17 cellular contexts compared by ENCODE assay signal in the genomic region with DNA sequence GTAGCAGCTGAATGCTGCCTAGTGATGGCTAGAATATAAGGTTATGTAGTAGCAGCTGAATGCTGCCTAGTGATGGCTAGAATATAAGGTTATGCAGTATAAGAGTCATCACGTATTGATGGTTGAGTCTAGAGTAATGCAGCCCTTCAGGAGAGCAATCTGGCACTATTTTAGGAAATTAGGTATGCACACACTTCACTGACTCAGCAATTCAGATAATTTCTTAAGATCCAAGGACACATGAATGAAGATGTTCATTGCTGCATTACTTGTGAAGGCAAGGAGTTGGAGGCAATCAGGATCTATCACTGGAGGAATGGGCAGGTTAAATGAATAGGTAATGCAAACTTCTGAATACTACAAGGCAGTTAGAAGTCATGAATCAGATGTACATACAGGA. TPM values are rescaled to one million over a fixed set of nuclear protein-coding genes. Genes with fewer than 3 reads are reported as not detected.
DNase-seq lines count a peak whose midpoint lies in the region; ATAC-seq, FAIRE-seq and TF ChIP-seq lines count a peak whose summit lies in the region.
"Had no signal": no experiment of that assay in that cellular context is flagged by ENCODE, and none has a peak within 500 bp of the region (broad histone marks: within the 10 kb centered on the region; RNA-seq: fewer than 3 reads in every experiment).

No MANE protein-coding gene starts in this region.

- WGBS in A549 (ENCODE audit: missing lambda C conversion rate) = 80% methylated on average over 1 of the region's 1 CpG
- WGBS in K562 (ENCODE audit: insufficient coverage, low coverage, missing lambda C conversion rate) = 100% methylated on average over 1 of the region's 1 CpG

- H3K36me3 ChIP-seq in K562 (ENCODE audit: control insufficient read depth, insufficient read depth, low read length) = peaks cover 87% of the 10 kb centered on the region

- TF ChIP-seq RAD21 in A549 (conservative IDR thresholded peaks at IDR 0.05 in 1 of 2, IDR thresholded peaks at IDR 0.05 in 1 of 2) (no peak), K562 (CRISPR knock-in tag; conservative IDR thresholded peaks at IDR 0.05 in 1 of 2, IDR thresholded peaks at IDR 0.05 in 1 of 2) (no peak)

- no peak for FAIRE-seq in A549 (lab: Jason Lieb, UNC)
- FAIRE-seq in H54 (lab: Jason Lieb, UNC) = peak; percentile 38
- FAIRE-seq in K562 (lab: Jason Lieb, UNC) = no peak
- FAIRE-seq: GM12892, GM18507 had no signal

- no TSS peak for BruUV-seq in K562 (replicated peaks; lab: Mats Ljungman, UMichigan)

- TF ChIP-seq EP300 in A549 (IDR thresholded peaks at IDR 0.05) = no peak
- TF ChIP-seq EP300 in K562 (IDR thresholded peaks at IDR 0.05; ENCODE audit: low read length) = no peak

- H3K27ac ChIP-seq in A549 = no peak overlapping the region
- no peak overlapping the region for H3K27ac ChIP-seq in K562 (ENCODE audit: extremely low read depth, low read depth, low read length)
- H3K27ac ChIP-seq: BLaER1 treated with 17β-estradiol and CSF1 and Interleukin-3, amounts not matched to agents 10 nM and 100 nM had no signal

- H3K4me1 ChIP-seq in A549 (no peaks in the 10 kb centered on the region), K562 (replicated peaks in 1 of 2; ENCODE audit: control insufficient read depth in 2 of 2, insufficient read depth in 2 of 2, low read length in 2 of 2) (no peaks in the 10 kb centered on the region)
- H3K4me1 ChIP-seq: BLaER1 treated with 17β-estradiol and CSF1 and Interleukin-3, amounts not matched to agents 10 nM and 100 nM had no signal

- H3K4me2 ChIP-seq in A549 = no peak overlapping the region
- H3K4me2 ChIP-seq in K562 (ENCODE audit: insufficient read depth, low read length) = no peak overlapping the region
- H3K4me2 ChIP-seq: BLaER1 treated with 17β-estradiol and CSF1 and Interleukin-3, amounts not matched to agents 10 nM and 100 nM; GM23338 had no signal

- CTCF ChIA-PET in A549 (lab: Yijun Ruan, JAX) = no interaction called here
- CTCF ChIA-PET in K562 (lab: Yijun Ruan, JAX; ENCODE audit: low intra/inter-chr PET ratio) = no interaction called here

- no peak overlapping the region for H2AFZ ChIP-seq in K562 (ENCODE audit: low read depth, low read length)
- H2AFZ ChIP-seq: GM23338 had no signal

- H3K9me3 ChIP-seq in A549 = no peaks in the 10 kb centered on the region
- no peaks in the 10 kb centered on the region for H3K9me3 ChIP-seq in K562 (replicated peaks; ENCODE audit: control insufficient read depth, insufficient read depth, low read depth, low read length)
- H3K9me3 ChIP-seq: BLaER1 treated with 17β-estradiol and CSF1 and Interleukin-3, amounts not matched to agents 10 nM and 100 nM had no signal

- intact Hi-C loops in K562 (cut with micrococcal nuclease) (no loop called here), left cardiac atrium (cut with DNase I) (loop anchor here in 1 of 2 donors (10.0 kb wide), 1 partner anchor 86 kb away; no protein-coding TSS in a partner anchor)

- DNase-seq in activated T-cell treated with anti-CD3 and anti-CD28 coated beads, Interleukin-2, amount 50 U/mL, for 72 hours = no peak
- DNase-seq in activated T-cell treated with anti-CD3 and anti-CD28 coated beads, Interleukin-2, amount 50 U/mL, for 1 hour = no peak
- DNase-seq in A549 (ENCODE audit: low read depth in 1 of 2, low spot score in 1 of 2) = no peak
- DNase-seq in H54 (ENCODE audit: insufficient read length, low spot score) = no peak
- no peak for DNase-seq in K562 (ENCODE audit: extremely low read depth in 1 of 4, low spot score in 3 of 4)
- DNase-seq in left cardiac atrium = no peak
- DNase-seq in amygdala (lab: John Stamatoyannopoulos, UW) = no peak
- DNase-seq: 8988T; CD8-positive, alpha-beta memory T cell; COR-L47; H7; KBM-7 had no signal

- no peak for TF ChIP-seq POLR2A in A549 (IDR thresholded peaks at IDR 0.05; ENCODE audit: low read length)
- no peak for TF ChIP-seq POLR2A in H54 (IDR thresholded peaks at IDR 0.05; ENCODE audit: low read depth, low read length)
- TF ChIP-seq POLR2A in K562 (conservative IDR thresholded peaks at IDR 0.05) = no peak

- peaks cover 12 to 29% of the 10 kb centered on the region in 2 donors for H3K36me3 Mint-ChIP-seq in activated T-cell treated with anti-CD3 and anti-CD28 coated beads, Interleukin-2, amount 50 U/mL, for 72 hours (ENCODE audit: insufficient read depth in 2 of 2)

- no peaks in the 10 kb centered on the region for H3K27me3 Mint-ChIP-seq in activated T-cell treated with anti-CD3 and anti-CD28 coated beads, Interleukin-2, amount 50 U/mL, for 72 hours (ENCODE audit: low read depth)
- H3K27me3 Mint-ChIP-seq: B cell; CD8-positive, alpha-beta memory T cell had no signal

- no peaks in the 10 kb centered on the region for H3K79me2 ChIP-seq in K562 (ENCODE audit: control insufficient read depth, insufficient read depth, low read length)

- in situ Hi-C loops in K562 (cut with MboI) = no loop called here

- no peaks in the 10 kb centered on the region for H3K9me1 ChIP-seq in K562 (ENCODE audit: control insufficient read depth, insufficient read depth, low read length)

- H4K20me1 ChIP-seq in K562 (replicated peaks; ENCODE audit: control insufficient read depth, insufficient read depth, low read length) = no peaks in the 10 kb centered on the region

- no peak overlapping the region for H3K9ac ChIP-seq in K562 (ENCODE audit: insufficient read depth in 1 of 2, low read depth in 2 of 2, low read length in 2 of 2)
- H3K9ac ChIP-seq: BLaER1 treated with 17β-estradiol and CSF1 and Interleukin-3, amounts not matched to agents 10 nM and 100 nM had no signal

- no peak for TF ChIP-seq CTCF in A549 (IDR thresholded peaks at IDR 0.05)
- TF ChIP-seq CTCF in K562 (IDR thresholded peaks at IDR 0.05 in 2 of 3, conservative IDR thresholded peaks at IDR 0.05 in 1 of 3; ENCODE audit: insufficient read depth in 2 of 3, low read depth in 1 of 3, low read length in 3 of 3) = no peak

- no peaks in the 10 kb centered on the region for H3K9me3 Mint-ChIP-seq in activated T-cell treated with anti-CD3 and anti-CD28 coated beads, Interleukin-2, amount 50 U/mL, for 72 hours
- H3K9me3 Mint-ChIP-seq: CD8-positive, alpha-beta memory T cell; GM23338 had no signal

- POLR2A ChIA-PET in A549 (lab: Yijun Ruan, JAX) (no interaction called here), K562 (lab: Yijun Ruan, JAX) (interaction anchor here (0.6 to 1.6 kb wide), 4 partner anchors 8 to 18 kb away, joined by 3 to 5 read pairs (median 4); a partner anchor contains a TSS)

- H3K27ac Mint-ChIP-seq in activated T-cell treated with anti-CD3 and anti-CD28 coated beads, Interleukin-2, amount 50 U/mL, for 72 hours = peak overlapping the region; percentile 61
- H3K27ac Mint-ChIP-seq: B cell, GM23338 had no signal

- no peaks in the 10 kb centered on the region for H3K27me3 ChIP-seq in K562 (ENCODE audit: control insufficient read depth in 2 of 2, insufficient read depth in 2 of 2, low read length in 2 of 2)
- H3K27me3 ChIP-seq: BLaER1 treated with 17β-estradiol and CSF1 and Interleukin-3, amounts not matched to agents 10 nM and 100 nM had no signal

- ATAC-seq in activated T-cell treated with anti-CD3 and anti-CD28 coated beads, Interleukin-2, amount 50 U/mL, for 72 hours (replicated peaks in 1 of 2) = no peak
- ATAC-seq in A549 = no peak
- ATAC-seq in K562 = no peak
- no peak for ATAC-seq in left cardiac atrium
- ATAC-seq: GM23338 had no signal

- peaks cover 12% of the 10 kb centered on the region for H3K4me1 Mint-ChIP-seq in activated T-cell treated with anti-CD3 and anti-CD28 coated beads, Interleukin-2, amount 50 U/mL, for 72 hours (ENCODE audit: low read depth)
- H3K4me1 Mint-ChIP-seq: B cell, GM23338 had no signal

- H3K4me3 Mint-ChIP-seq in activated T-cell treated with anti-CD3 and anti-CD28 coated beads, Interleukin-2, amount 50 U/mL, for 72 hours = no peak overlapping the region
- H3K4me3 Mint-ChIP-seq: B cell; CD8-positive, alpha-beta memory T cell; GM23338 had no signal

- H3K4me3 ChIP-seq in A549 (no peak overlapping the region), K562 (no peak overlapping the region)
- H3K4me3 ChIP-seq: BLaER1 treated with 17β-estradiol and CSF1 and Interleukin-3, amounts not matched to agents 10 nM and 100 nM; GM23338 had no signal

RNA-seq across cellular contexts. Expression of a gene that starts 13.6 kb away (rescaled TPM):
- 10 to 100 TPM; 25.9 to 28.2 TPM for total RNA-seq in activated T-cell treated with anti-CD3 and anti-CD28 coated beads, Interleukin-2, amount 50 U/mL, for 72 hours
- 12.3 and 13.9 TPM in 2 replicates for polyA plus RNA-seq in A549 (2011; rRNA removed)
- polyA plus RNA-seq in A549 (2012; cell fraction: cytosol; rRNA removed) = 1.3 and 1.5 TPM in 2 replicates
- polyA plus RNA-seq in A549 (2012; cell fraction: nucleus; rRNA removed) = 1.4 and 2.2 TPM in 2 replicates
- 6.6 to 7.0 TPM (median 6.9 TPM) in 3 replicates for polyA plus RNA-seq in A549 (2017; fragmentation: RNase III; extraction: RNeasy Plus Mini Kit Qiagen cat#74134 plus additional on column Dnase treatment)
- polyA minus RNA-seq in A549 (2011; rRNA and poly(A)+ RNA removed) = 17.4 and 17.8 TPM in 2 replicates
- 58.0 and 146 TPM in 2 replicates for total RNA-seq in K562 (2011; cell fraction: chromatin; rRNA removed; ENCODE audit: low replicate concordance)
- total RNA-seq in K562 (2011; cell fraction: nucleolus; rRNA removed) = 29.2 and 30.5 TPM in 2 replicates
- total RNA-seq in K562 (2011; cell fraction: nucleoplasm; rRNA removed) = 45.7 and 48.4 TPM in 2 replicates
- 19.1 and 19.8 TPM in 2 replicates for total RNA-seq in K562 (2014; rRNA removed)
- total RNA-seq in K562 (2014; rRNA removed; fragmentation: Illumina TruSeq; extraction: Trizol) = 49.6 and 60.7 TPM in 2 replicates
- total RNA-seq in K562 (2015; rRNA removed; fragmentation: Illumina TruSeq; extraction: Trizol) = 39.0 and 40.7 TPM in 2 replicates
- total RNA-seq in K562 (2021) = 32.8 and 37.1 TPM in 2 replicates
- polyA plus RNA-seq in K562 (2011; rRNA removed) = 21.8 and 28.7 TPM in 2 replicates
- polyA plus RNA-seq in K562 (2011; cell fraction: cytosol; rRNA removed) = 4.6 and 9.6 TPM in 2 replicates
- 23.9 and 25.3 TPM in 2 replicates for polyA plus RNA-seq in K562 (2011; cell fraction: nucleus; rRNA removed)
- 15.2 and 15.3 TPM in 2 replicates for polyA plus RNA-seq in K562 (2012)
- polyA plus RNA-seq in K562 (2014; fragmentation: Illumina TruSeq; extraction: Trizol) = 23.0 and 29.1 TPM in 2 replicates
- 10 to 100 TPM; 16.6 to 21.8 TPM for polyA plus RNA-seq in K562 (2014; fragmentation: Nextera tagmentation; extraction: Ambion mirVana)
- polyA plus RNA-seq in K562 (2014; rRNA removed) = 14.6 and 15.7 TPM in 2 replicates
- polyA minus RNA-seq in K562 (2011; rRNA and poly(A)+ RNA removed) = 93.4 and 105 TPM in 2 replicates
- polyA minus RNA-seq in K562 (2011; cell fraction: cytosol; rRNA and poly(A)+ RNA removed) = 25.1 and 34.2 TPM in 2 replicates
- polyA minus RNA-seq in K562 (2011; cell fraction: nucleus; rRNA and poly(A)+ RNA removed) = 40.7 and 88.4 TPM in 2 replicates
- 10 to 100 TPM; 17.3 to 19.5 TPM for total RNA-seq in left cardiac atrium

RNA-seq across cellular contexts. Expression of a gene that starts 40.1 kb away (rescaled TPM):
- total RNA-seq in activated T-cell treated with anti-CD3 and anti-CD28 coated beads, Interleukin-2, amount 50 U/mL, for 72 hours = 10 to 100 TPM; 17.9 to 18.5 TPM
- 17.7 and 25.4 TPM in 2 replicates for polyA plus RNA-seq in A549 (2011; rRNA removed)
- 5.9 and 6.0 TPM in 2 replicates for polyA plus RNA-seq in A549 (2012; cell fraction: cytosol; rRNA removed)
- polyA plus RNA-seq in A549 (2012; cell fraction: nucleus; rRNA removed) = 1.4 and 2.2 TPM in 2 replicates
- polyA plus RNA-seq in A549 (2017; fragmentation: RNase III; extraction: RNeasy Plus Mini Kit Qiagen cat#74134 plus additional on column Dnase treatment) = 15.7 to 17.4 TPM (median 16.0 TPM) in 3 replicates
- polyA minus RNA-seq in A549 (2011; rRNA and poly(A)+ RNA removed) = 5.7 and 5.8 TPM in 2 replicates
- 8.6 and 12.2 TPM in 2 replicates for total RNA-seq in K562 (2011; cell fraction: chromatin; rRNA removed; ENCODE audit: low replicate concordance)
- total RNA-seq in K562 (2011; cell fraction: nucleolus; rRNA removed) = 2.1 and 2.7 TPM in 2 replicates
- total RNA-seq in K562 (2011; cell fraction: nucleoplasm; rRNA removed) = 4.9 and 5.9 TPM in 2 replicates
- 4.6 and 6.4 TPM in 2 replicates for total RNA-seq in K562 (2014; rRNA removed)
- total RNA-seq in K562 (2014; rRNA removed; fragmentation: Illumina TruSeq; extraction: Trizol) = 11.5 and 13.8 TPM in 2 replicates
- total RNA-seq in K562 (2015; rRNA removed; fragmentation: Illumina TruSeq; extraction: Trizol) = 8.4 and 8.6 TPM in 2 replicates
- 9.8 and 10.3 TPM in 2 replicates for total RNA-seq in K562 (2021)
- polyA plus RNA-seq in K562 (2011; rRNA removed) = 14.4 and 23.7 TPM in 2 replicates
- 5.7 and 7.0 TPM in 2 replicates for polyA plus RNA-seq in K562 (2011; cell fraction: cytosol; rRNA removed)
- polyA plus RNA-seq in K562 (2011; cell fraction: nucleus; rRNA removed) = 7.0 and 7.6 TPM in 2 replicates
- polyA plus RNA-seq in K562 (2012) = 9.3 and 11.4 TPM in 2 replicates
- 12.5 and 13.8 TPM in 2 replicates for polyA plus RNA-seq in K562 (2014; fragmentation: Illumina TruSeq; extraction: Trizol)
- polyA plus RNA-seq in K562 (2014; fragmentation: Nextera tagmentation; extraction: Ambion mirVana) = 10 to 100 TPM; 27.9 to 31.8 TPM
- polyA plus RNA-seq in K562 (2014; rRNA removed) = 12.3 and 14.7 TPM in 2 replicates
- polyA minus RNA-seq in K562 (2011; rRNA and poly(A)+ RNA removed) = 9.6 and 11.0 TPM in 2 replicates
- 4.7 and 5.4 TPM in 2 replicates for polyA minus RNA-seq in K562 (2011; cell fraction: cytosol; rRNA and poly(A)+ RNA removed)
- 3.2 and 5.3 TPM in 2 replicates for polyA minus RNA-seq in K562 (2011; cell fraction: nucleus; rRNA and poly(A)+ RNA removed)
- total RNA-seq in left cardiac atrium = 10 to 100 TPM; 13.7 to 14.3 TPM

RNA-seq across cellular contexts. Expression of a gene that starts 45.4 kb away (rescaled TPM):
- 10 to 100 TPM; 46.4 to 47.0 TPM for total RNA-seq in activated T-cell treated with anti-CD3 and anti-CD28 coated beads, Interleukin-2, amount 50 U/mL, for 72 hours
- polyA plus RNA-seq in A549 (2011; rRNA removed) (27.1 and 40.7 TPM in 2 replicates), A549 (2017; fragmentation: RNase III; extraction: RNeasy Plus Mini Kit Qiagen cat#74134 plus additional on column Dnase treatment) (23.6 to 27.0 TPM (median 26.5 TPM) in 3 replicates), K562 (2011; rRNA removed) (37.6 and 45.5 TPM in 2 replicates), K562 (2014; fragmentation: Illumina TruSeq; extraction: Trizol) (60.7 and 65.1 TPM in 2 replicates), K562 (2014; fragmentation: Nextera tagmentation; extraction: Ambion mirVana) (10 to 100 TPM; 62.8 to 67.4 TPM), K562 (2014; rRNA removed) (39.8 and 45.4 TPM in 2 replicates)
- 5.9 and 6.5 TPM in 2 replicates for polyA plus RNA-seq in A549 (2012; cell fraction: cytosol; rRNA removed)
- polyA plus RNA-seq in A549 (2012; cell fraction: nucleus; rRNA removed) = 4.1 and 6.4 TPM in 2 replicates
- polyA minus RNA-seq in A549 (2011; rRNA and poly(A)+ RNA removed) = 9.5 and 11.1 TPM in 2 replicates
- total RNA-seq in K562 (2011; cell fraction: chromatin; rRNA removed; ENCODE audit: low replicate concordance) = 13.6 and 77.0 TPM in 2 replicates
- 7.8 and 12.0 TPM in 2 replicates for total RNA-seq in K562 (2011; cell fraction: nucleolus; rRNA removed)
- total RNA-seq in K562 (2011; cell fraction: nucleoplasm; rRNA removed) = 20.5 and 24.4 TPM in 2 replicates
- total RNA-seq in K562 (2014; rRNA removed) (38.4 and 39.1 TPM in 2 replicates), K562 (2014; rRNA removed; fragmentation: Illumina TruSeq; extraction: Trizol) (90.9 and 106 TPM in 2 replicates), K562 (2015; rRNA removed; fragmentation: Illumina TruSeq; extraction: Trizol) (77.4 and 85.7 TPM in 2 replicates), K562 (2021) (49.9 and 50.4 TPM in 2 replicates), left cardiac atrium (10 to 100 TPM; 29.0 to 35.6 TPM)
- 4.2 and 10.4 TPM in 2 replicates for polyA plus RNA-seq in K562 (2011; cell fraction: cytosol; rRNA removed)
- 20.2 and 31.1 TPM in 2 replicates for polyA plus RNA-seq in K562 (2011; cell fraction: nucleus; rRNA removed)
- 40.9 and 45.1 TPM in 2 replicates for polyA plus RNA-seq in K562 (2012)
- 37.3 and 44.1 TPM in 2 replicates for polyA minus RNA-seq in K562 (2011; rRNA and poly(A)+ RNA removed)
- 13.3 and 13.7 TPM in 2 replicates for polyA minus RNA-seq in K562 (2011; cell fraction: cytosol; rRNA and poly(A)+ RNA removed)
- polyA minus RNA-seq in K562 (2011; cell fraction: nucleus; rRNA and poly(A)+ RNA removed) = 11.2 and 21.8 TPM in 2 replicates
